In the genomic region with DNA sequence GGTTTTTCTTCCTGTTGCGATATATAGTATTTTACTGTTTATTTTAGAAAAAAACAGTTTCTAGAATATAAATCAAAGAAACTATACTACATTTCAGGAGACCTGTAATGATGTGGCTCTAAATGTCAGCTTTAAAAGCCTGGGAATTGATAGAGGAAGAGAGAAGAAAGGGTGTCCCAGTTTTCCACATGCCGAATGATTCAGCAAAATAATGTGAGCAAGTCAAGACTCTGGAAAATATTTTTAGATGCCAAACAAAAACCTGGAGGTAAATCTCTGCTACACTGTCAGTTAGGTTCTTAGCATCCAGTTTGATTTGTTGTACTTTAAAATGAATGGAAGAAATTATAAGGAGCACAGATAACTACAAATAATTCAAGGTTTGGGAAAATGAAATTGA, we compare ENCODE assay signal across 1 cellular context.
TF ChIP-seq lines count a peak whose summit lies in the region.

No MANE protein-coding gene starts in this region.

TF ChIP-seq in GM23338, 12 proteins besides CTCF, POLR2A, EP300 and RAD21 (continued from another document):
- TF ChIP-seq, protein P1, sequence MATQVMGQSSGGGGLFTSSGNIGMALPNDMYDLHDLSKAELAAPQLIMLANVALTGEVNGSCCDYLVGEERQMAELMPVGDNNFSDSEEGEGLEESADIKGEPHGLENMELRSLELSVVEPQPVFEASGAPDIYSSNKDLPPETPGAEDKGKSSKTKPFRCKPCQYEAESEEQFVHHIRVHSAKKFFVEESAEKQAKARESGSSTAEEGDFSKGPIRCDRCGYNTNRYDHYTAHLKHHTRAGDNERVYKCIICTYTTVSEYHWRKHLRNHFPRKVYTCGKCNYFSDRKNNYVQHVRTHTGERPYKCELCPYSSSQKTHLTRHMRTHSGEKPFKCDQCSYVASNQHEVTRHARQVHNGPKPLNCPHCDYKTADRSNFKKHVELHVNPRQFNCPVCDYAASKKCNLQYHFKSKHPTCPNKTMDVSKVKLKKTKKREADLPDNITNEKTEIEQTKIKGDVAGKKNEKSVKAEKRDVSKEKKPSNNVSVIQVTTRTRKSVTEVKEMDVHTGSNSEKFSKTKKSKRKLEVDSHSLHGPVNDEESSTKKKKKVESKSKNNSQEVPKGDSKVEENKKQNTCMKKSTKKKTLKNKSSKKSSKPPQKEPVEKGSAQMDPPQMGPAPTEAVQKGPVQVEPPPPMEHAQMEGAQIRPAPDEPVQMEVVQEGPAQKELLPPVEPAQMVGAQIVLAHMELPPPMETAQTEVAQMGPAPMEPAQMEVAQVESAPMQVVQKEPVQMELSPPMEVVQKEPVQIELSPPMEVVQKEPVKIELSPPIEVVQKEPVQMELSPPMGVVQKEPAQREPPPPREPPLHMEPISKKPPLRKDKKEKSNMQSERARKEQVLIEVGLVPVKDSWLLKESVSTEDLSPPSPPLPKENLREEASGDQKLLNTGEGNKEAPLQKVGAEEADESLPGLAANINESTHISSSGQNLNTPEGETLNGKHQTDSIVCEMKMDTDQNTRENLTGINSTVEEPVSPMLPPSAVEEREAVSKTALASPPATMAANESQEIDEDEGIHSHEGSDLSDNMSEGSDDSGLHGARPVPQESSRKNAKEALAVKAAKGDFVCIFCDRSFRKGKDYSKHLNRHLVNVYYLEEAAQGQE (IDR thresholded peaks at IDR 0.05; ENCODE audit: unreplicated experiment), result no peak
- no peak for TF ChIP-seq STAT1 (IDR thresholded peaks at IDR 0.05; ENCODE audit: unreplicated experiment)
- no peak for TF ChIP-seq CREB1 (CRISPR knock-in tag; IDR thresholded peaks at IDR 0.05; ENCODE audit: low read depth)
